In genomic region chr5:75335952-75336624, GRCh38 we compare ENCODE assay signal across 8 cellular contexts. TPM values are rescaled to one million over a fixed set of nuclear protein-coding genes. Genes with fewer than 3 reads are reported as not detected.
DNase-seq lines count a peak whose midpoint lies in the region; ATAC-seq and TF ChIP-seq lines count a peak whose summit lies in the region.

No MANE protein-coding gene starts in this region.

- H3K4me1 ChIP-seq in GM23338 (ENCODE audit: insufficient read depth) (peaks cover 9% of the 10 kb centered on the region; the same call in 1 of the 2 replicates), osteoblast (ENCODE audit: insufficient read depth, low read length) (peaks cover 11% of the 10 kb centered on the region)

- POLR2A ChIA-PET in WTC11 (lab: Charles Lee), result interaction anchor here (0.8 to 2.6 kb wide), 11 partner anchors 8 to 469 kb away, joined by 3 to 22 read pairs (median 4); partner anchors contain the start of genes ANKRD31, CERT1, POC5 and POLK

- peaks cover 23% of the 10 kb centered on the region for H3K36me3 Mint-ChIP-seq in GM23338 (ENCODE audit: low read depth)
- H3K36me3 Mint-ChIP-seq in WTC11, result peaks cover 11% of the 10 kb centered on the region; the same call in 1 of the 2 replicates

- H3K27me3 Mint-ChIP-seq in GM23338 (ENCODE audit: insufficient read depth, low read depth, poor library complexity), result peaks cover 4% of the 10 kb centered on the region
- no peaks in the 10 kb centered on the region for H3K27me3 Mint-ChIP-seq in WTC11 (ENCODE audit: low read depth)

- H3K4me3 ChIP-seq in GM23338, result peak overlapping the region; percentile 52
- peak overlapping the region; percentile 87 for H3K4me3 ChIP-seq in osteoblast (ENCODE audit: insufficient read depth, low read length)

- H3K27ac Mint-ChIP-seq in GM23338 (no peak overlapping the region), WTC11 (no peak overlapping the region)

- peak in 1 of 2 experiments; percentile 29; a peak in 1 of 4 replicates for TF ChIP-seq CTCF in GM23338 (conservative IDR thresholded peaks at IDR 0.05; ENCODE audit: low read depth in 2 of 2)
- no peak for TF ChIP-seq CTCF in WTC11 (IDR thresholded peaks at IDR 0.05)
- TF ChIP-seq CTCF in osteoblast (IDR thresholded peaks at IDR 0.05; ENCODE audit: extremely low read depth, low read depth, low read length), result peak; percentile 48

- H3K36me3 ChIP-seq in GM23338 (ENCODE audit: insufficient read depth), result no peaks in the 10 kb centered on the region
- H3K36me3 ChIP-seq in osteoblast (ENCODE audit: insufficient read depth, low read length), result no peaks in the 10 kb centered on the region

- H3K79me2 ChIP-seq in GM23338 (replicated peaks; ENCODE audit: insufficient read depth) (peaks cover 40% of the 10 kb centered on the region), osteoblast (ENCODE audit: insufficient read depth, low read length) (peaks cover 38% of the 10 kb centered on the region)

- no peak overlapping the region for H3K4me3 Mint-ChIP-seq in GM23338
- no peak overlapping the region for H3K4me3 Mint-ChIP-seq in WTC11

- H4K20me1 ChIP-seq in GM23338 (replicated peaks; ENCODE audit: insufficient read depth), result peaks cover 32% of the 10 kb centered on the region
- H4K20me1 ChIP-seq in osteoblast (ENCODE audit: insufficient read depth, low read length), result peaks cover 21% of the 10 kb centered on the region

- H3K9me3 ChIP-seq in osteoblast (ENCODE audit: low read depth, low read length), result no peaks in the 10 kb centered on the region

- DNase-seq in DMS 273 treated with DMSO at 0.1 percent for 48 hours (lab: John Stamatoyannopoulos, UW) (peak; percentile 88), GM23338 (ENCODE audit: low spot score) (peak; percentile 62), NCI-H2081 treated with DMSO at 0.1 percent for 48 hours (lab: John Stamatoyannopoulos, UW) (peak; percentile 24), WTC11 (ENCODE audit: low spot score) (no peak), glomerular visceral epithelial cell (ENCODE audit: extremely low spot score) (peak; percentile 83), osteoblast (ENCODE audit: insufficient read length, low spot score, missing footprints) (peak; percentile 95)
- no peak for DNase-seq in activated CD4-positive, CD25-positive, alpha-beta regulatory T cell treated with anti-CD3 and anti-CD28 coated beads, Interleukin-2, amount 50 U/mL, for 72 hours

- no peaks in the 10 kb centered on the region for H3F3A ChIP-seq in GM23338 (replicated peaks; ENCODE audit: low read depth)

- H3K9me2 ChIP-seq in GM23338 (ENCODE audit: insufficient read depth), result no peaks in the 10 kb centered on the region

- H3K27ac ChIP-seq in GM23338 (ENCODE audit: low read depth) (peak overlapping the region; percentile 69), osteoblast (ENCODE audit: low read depth, low read length) (peak overlapping the region; percentile 93)

- peaks cover 17% of the 10 kb centered on the region for H3K4me1 Mint-ChIP-seq in GM23338
- peaks cover 26% of the 10 kb centered on the region for H3K4me1 Mint-ChIP-seq in WTC11

- no peaks in the 10 kb centered on the region for H3K27me3 ChIP-seq in GM23338 (ENCODE audit: insufficient read depth)
- no peaks in the 10 kb centered on the region for H3K27me3 ChIP-seq in osteoblast (ENCODE audit: insufficient read depth, low read length)

- H3K9me3 Mint-ChIP-seq in GM23338 (peaks cover 10% of the 10 kb centered on the region; the same call in 2 of the 3 replicates), WTC11 (peaks cover 5% of the 10 kb centered on the region; the same call in 1 of the 2 replicates)

- H2AFZ ChIP-seq in GM23338 (no peak overlapping the region), osteoblast (ENCODE audit: low read length) (peak overlapping the region; percentile 100)

- CTCF ChIA-PET in WTC11 (lab: Charles Lee), result interaction anchor here (0.8 to 2.0 kb wide), 21 partner anchors 9 to 414 kb away, joined by 3 to 62 read pairs (median 4); partner anchors contain the start of gene ANKRD31

- ATAC-seq in GM23338 (peak; percentile 46), WTC11 (peak; percentile 29), HG03457 (IDR thresholded peaks at IDR 0.05; ENCODE audit: unreplicated experiment) (no peak)

- H3K4me2 ChIP-seq in GM23338, result peak overlapping the region; percentile 77
- H3K4me2 ChIP-seq in osteoblast (ENCODE audit: insufficient read depth, low read length), result peak overlapping the region; percentile 96

TF ChIP-seq in GM23338, 12 proteins besides CTCF, POLR2A, EP300 and RAD21 (continues in another document):
- TF ChIP-seq STAT1 (IDR thresholded peaks at IDR 0.05; ENCODE audit: unreplicated experiment), result no peak
- no peak for TF ChIP-seq EZH2phosphoT487 (IDR thresholded peaks at IDR 0.05; ENCODE audit: unreplicated experiment)
- TF ChIP-seq ETS1 (IDR thresholded peaks at IDR 0.05), result no peak
- TF ChIP-seq EZH2 (IDR thresholded peaks at IDR 0.05; ENCODE audit: low read depth, unreplicated experiment), result no peak

TF ChIP-seq in WTC11, 78 proteins besides CTCF, POLR2A, EP300 and RAD21:
- TF ChIP-seq KAT7 (CRISPR knock-in tag; IDR thresholded peaks at IDR 0.05; ENCODE audit: borderline replicate concordance) (no peak), ZNF671 (CRISPR knock-in tag; IDR thresholded peaks at IDR 0.05) (0 out of 2 replicates have a peak, but pooled peaks have one; percentile 40)

RNA-seq across cellular contexts. Expression of gene HMGCR, which starts 0.9 kb away (rescaled TPM):
- total RNA-seq in GM23338 (2014; rRNA removed; shearing (Covaris generic)), result 331 and 381 TPM in 2 replicates
- 60.6 and 72.2 TPM in 2 replicates for polyA plus RNA-seq in GM23338 (2016; fragmentation: Nextera tagmentation; extraction: Ambion mirVana)
- total RNA-seq in WTC11 (2021), result 137 to 153 TPM (median 145 TPM) in 3 replicates
- total RNA-seq in osteoblast, result 144 and 150 TPM in 2 replicates

Comparison
In these comparisons a context has a peak if more than half of its experiments do, and no peak if none do; other contexts are left out.
1. DNase-seq: peak in DMS 273 treated with DMSO at 0.1 percent for 48 hours (single experiment), GM23338 (single experiment), NCI-H2081 treated with DMSO at 0.1 percent for 48 hours (single experiment), glomerular visceral epithelial cell (single experiment) and osteoblast (single experiment); none in WTC11 (single experiment) and activated CD4-positive, CD25-positive, alpha-beta regulatory T cell treated with anti-CD3 and anti-CD28 coated beads, Interleukin-2, amount 50 U/mL, for 72 hours (single experiment).